In the genomic region with DNA sequence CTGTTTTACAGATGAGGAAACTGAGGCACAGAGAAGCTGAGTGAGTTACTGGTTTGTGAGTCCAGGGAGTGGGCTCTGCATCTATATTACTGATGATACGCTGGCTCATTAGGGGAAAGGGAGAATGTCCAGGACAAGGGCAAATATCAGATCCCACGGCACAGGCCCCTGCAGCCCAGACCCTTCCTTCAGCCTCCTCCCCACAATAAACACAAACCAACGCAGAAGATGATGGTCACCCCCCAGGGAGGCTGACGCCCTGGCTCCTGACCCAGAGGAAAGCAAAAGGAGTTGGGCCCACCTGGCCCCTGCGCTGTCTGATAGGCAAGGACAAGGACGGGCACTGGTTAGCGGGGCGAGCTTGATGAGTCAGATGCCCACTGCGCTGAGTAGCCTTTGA, we compare ENCODE assay signal across 21 cellular contexts. TPM values are rescaled to one million over a fixed set of nuclear protein-coding genes. Genes with fewer than 3 reads are reported as not detected.
"Had no signal": no experiment of that assay in that cellular context is flagged by ENCODE, and none has a peak within 500 bp of the region (broad histone marks: within the 10 kb centered on the region; RNA-seq: fewer than 3 reads in every experiment).

No MANE protein-coding gene starts in this region.

- H3K27ac ChIP-seq: body of pancreas, cardiac muscle cell, coronary artery, dorsolateral prefrontal cortex, left lung, lower lobe of right lung, parathyroid adenoma, psoas muscle, spleen had no signal

- H3K79me2 ChIP-seq: parathyroid adenoma had no signal

- H3K36me3 ChIP-seq: cardiac muscle cell, heart left ventricle, left lung, lower lobe of right lung, spleen, tibial nerve had no signal

- H3K9ac ChIP-seq: parathyroid adenoma had no signal

- H3K9me3 ChIP-seq: body of pancreas, heart left ventricle, left lung, lower lobe of right lung, psoas muscle, spleen, tibial nerve had no signal

- H3K27me3 ChIP-seq: body of pancreas, cardiac muscle cell, dorsolateral prefrontal cortex, heart left ventricle, left lung, tibial nerve had no signal

- ATAC-seq: body of pancreas had no signal

- DNase-seq: activated B cell treated with CpG ODN at 0.5 μM for 24 hours, aorta, body of pancreas, dorsolateral prefrontal cortex, erythroblast, foreskin fibroblast, heart left ventricle, left lung, lower lobe of right lung, mesendoderm, nucleus accumbens, psoas muscle, spleen had no signal

- H3K4me1 ChIP-seq: left lung, psoas muscle had no signal

- H3K4me3 ChIP-seq: body of pancreas, cardiac muscle cell, coronary artery, dorsolateral prefrontal cortex, heart left ventricle, left lung, lower lobe of right lung, psoas muscle, spleen, tibial nerve had no signal

RNA-seq across cellular contexts. Expression of a gene that starts 47.7 kb away (rescaled TPM):
- total RNA-seq: activated B cell treated with CpG ODN at 0.5 μM for 24 hours; activated CD4-positive, alpha-beta T cell treated with anti-CD3 and anti-CD28 coated beads for 36 hours; activated CD8-positive, alpha-beta T cell treated with anti-CD3 and anti-CD28 coated beads, Interleukin-2, amount 10 ng/mL, durations not matched to agents 7 days and 5 days; activated naive CD4-positive, alpha-beta T cell treated with anti-CD3 and anti-CD28 coated beads, Interleukin-2, amount 50 U/mL, for 72 hours; naive thymus-derived CD8-positive, alpha-beta T cell had no signal
- polyA plus RNA-seq: naive thymus-derived CD8-positive, alpha-beta T cell had no signal
